1 cellular context compared by ENCODE assay signal in the genomic region with DNA sequence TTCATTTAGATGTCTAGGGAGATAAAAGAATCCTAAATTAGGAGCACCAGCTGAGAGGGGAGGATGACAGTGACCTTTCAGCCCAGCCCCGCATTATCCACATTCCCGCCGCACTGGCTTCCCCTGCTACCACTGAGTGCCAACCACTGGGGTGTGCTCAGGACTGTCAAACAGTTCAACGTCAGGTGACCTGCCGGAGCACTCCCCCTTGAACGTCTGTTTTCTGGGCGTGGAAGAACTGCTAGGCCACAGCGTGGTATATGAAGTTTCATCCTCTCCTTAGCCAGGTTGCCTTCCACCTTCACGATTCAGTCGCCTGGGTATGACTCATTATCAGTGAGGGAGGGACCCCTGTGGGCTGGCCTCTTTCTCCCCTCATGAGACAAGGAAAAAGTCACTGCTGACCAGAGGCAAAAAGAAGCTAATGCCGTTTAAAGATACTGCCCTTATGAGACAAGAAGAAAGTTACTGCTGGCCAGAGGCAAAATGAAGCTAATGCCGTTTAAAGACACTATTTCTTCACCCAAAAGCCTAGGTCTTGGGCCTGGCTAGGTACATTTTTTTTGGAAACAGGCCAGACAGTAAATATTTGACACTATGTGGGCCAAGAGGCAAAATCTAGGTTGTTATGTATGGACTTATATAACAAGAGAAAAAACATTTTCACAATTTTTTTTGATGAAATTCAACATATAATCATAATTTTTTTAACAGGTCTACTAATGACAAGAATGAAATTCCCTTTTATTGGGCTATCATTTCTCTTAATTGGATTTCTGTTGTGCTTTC.
TF ChIP-seq lines count a peak whose summit lies in the region.

No MANE protein-coding gene starts in this region.

TF ChIP-seq in HepG2, 621 proteins besides CTCF, POLR2A, EP300 and RAD21 (continued from another document and continues in another):
- TF ChIP-seq, protein P1, sequence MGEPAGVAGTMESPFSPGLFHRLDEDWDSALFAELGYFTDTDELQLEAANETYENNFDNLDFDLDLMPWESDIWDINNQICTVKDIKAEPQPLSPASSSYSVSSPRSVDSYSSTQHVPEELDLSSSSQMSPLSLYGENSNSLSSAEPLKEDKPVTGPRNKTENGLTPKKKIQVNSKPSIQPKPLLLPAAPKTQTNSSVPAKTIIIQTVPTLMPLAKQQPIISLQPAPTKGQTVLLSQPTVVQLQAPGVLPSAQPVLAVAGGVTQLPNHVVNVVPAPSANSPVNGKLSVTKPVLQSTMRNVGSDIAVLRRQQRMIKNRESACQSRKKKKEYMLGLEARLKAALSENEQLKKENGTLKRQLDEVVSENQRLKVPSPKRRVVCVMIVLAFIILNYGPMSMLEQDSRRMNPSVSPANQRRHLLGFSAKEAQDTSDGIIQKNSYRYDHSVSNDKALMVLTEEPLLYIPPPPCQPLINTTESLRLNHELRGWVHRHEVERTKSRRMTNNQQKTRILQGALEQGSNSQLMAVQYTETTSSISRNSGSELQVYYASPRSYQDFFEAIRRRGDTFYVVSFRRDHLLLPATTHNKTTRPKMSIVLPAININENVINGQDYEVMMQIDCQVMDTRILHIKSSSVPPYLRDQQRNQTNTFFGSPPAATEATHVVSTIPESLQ (CRISPR knock-in tag; conservative IDR thresholded peaks at IDR 0.05), result no peak
- TF ChIP-seq GLI4 (CRISPR knock-in tag; IDR thresholded peaks at IDR 0.05; ENCODE audit: borderline replicate concordance) (no peak), ZNF282 (IDR thresholded peaks at IDR 0.05; ENCODE audit: partially characterized antibody) (no peak), GATAD1 (CRISPR knock-in tag; IDR thresholded peaks at IDR 0.05) (0 out of 2 replicates have a peak, but pooled peaks have one; percentile 17), CBFB (CRISPR knock-in tag; IDR thresholded peaks at IDR 0.05) (no peak), ONECUT2 (CRISPR knock-in tag; IDR thresholded peaks at IDR 0.05) (no peak), TCF12 (IDR thresholded peaks at IDR 0.05) (no peak), TCF12 (CRISPR knock-in tag; IDR thresholded peaks at IDR 0.05) (no peak), ZNF557 (CRISPR knock-in tag; IDR thresholded peaks at IDR 0.05) (no peak), ZNF674 (CRISPR knock-in tag; IDR thresholded peaks at IDR 0.05; ENCODE audit: low read depth) (no peak), MED1 (CRISPR knock-in tag; IDR thresholded peaks at IDR 0.05) (peak; percentile 38; the same call in 1 of the 2 replicates), ZSCAN29 (CRISPR knock-in tag; conservative IDR thresholded peaks at IDR 0.05) (no peak), ISL2 (CRISPR knock-in tag; IDR thresholded peaks at IDR 0.05) (0 out of 2 replicates have a peak, but pooled peaks have one; percentile 37), POLR2AphosphoS2 (IDR thresholded peaks at IDR 0.05; ENCODE audit: low read depth, low read length) (no peak), EED (CRISPR knock-in tag; IDR thresholded peaks at IDR 0.05) (no peak), ZMYM4 (CRISPR knock-in tag; IDR thresholded peaks at IDR 0.05) (peak; percentile 38; the same call in 1 of the 2 replicates), HOXA3 (CRISPR knock-in tag; IDR thresholded peaks at IDR 0.05) (0 out of 2 replicates have a peak, but pooled peaks have one; percentile 44)
- TF ChIP-seq, protein P2, sequence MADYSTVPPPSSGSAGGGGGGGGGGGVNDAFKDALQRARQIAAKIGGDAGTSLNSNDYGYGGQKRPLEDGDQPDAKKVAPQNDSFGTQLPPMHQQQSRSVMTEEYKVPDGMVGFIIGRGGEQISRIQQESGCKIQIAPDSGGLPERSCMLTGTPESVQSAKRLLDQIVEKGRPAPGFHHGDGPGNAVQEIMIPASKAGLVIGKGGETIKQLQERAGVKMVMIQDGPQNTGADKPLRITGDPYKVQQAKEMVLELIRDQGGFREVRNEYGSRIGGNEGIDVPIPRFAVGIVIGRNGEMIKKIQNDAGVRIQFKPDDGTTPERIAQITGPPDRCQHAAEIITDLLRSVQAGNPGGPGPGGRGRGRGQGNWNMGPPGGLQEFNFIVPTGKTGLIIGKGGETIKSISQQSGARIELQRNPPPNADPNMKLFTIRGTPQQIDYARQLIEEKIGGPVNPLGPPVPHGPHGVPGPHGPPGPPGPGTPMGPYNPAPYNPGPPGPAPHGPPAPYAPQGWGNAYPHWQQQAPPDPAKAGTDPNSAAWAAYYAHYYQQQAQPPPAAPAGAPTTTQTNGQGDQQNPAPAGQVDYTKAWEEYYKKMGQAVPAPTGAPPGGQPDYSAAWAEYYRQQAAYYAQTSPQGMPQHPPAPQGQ (CRISPR knock-in tag; IDR thresholded peaks at IDR 0.05; ENCODE audit: borderline replicate concordance), result no peak
- TF ChIP-seq, protein P3, sequence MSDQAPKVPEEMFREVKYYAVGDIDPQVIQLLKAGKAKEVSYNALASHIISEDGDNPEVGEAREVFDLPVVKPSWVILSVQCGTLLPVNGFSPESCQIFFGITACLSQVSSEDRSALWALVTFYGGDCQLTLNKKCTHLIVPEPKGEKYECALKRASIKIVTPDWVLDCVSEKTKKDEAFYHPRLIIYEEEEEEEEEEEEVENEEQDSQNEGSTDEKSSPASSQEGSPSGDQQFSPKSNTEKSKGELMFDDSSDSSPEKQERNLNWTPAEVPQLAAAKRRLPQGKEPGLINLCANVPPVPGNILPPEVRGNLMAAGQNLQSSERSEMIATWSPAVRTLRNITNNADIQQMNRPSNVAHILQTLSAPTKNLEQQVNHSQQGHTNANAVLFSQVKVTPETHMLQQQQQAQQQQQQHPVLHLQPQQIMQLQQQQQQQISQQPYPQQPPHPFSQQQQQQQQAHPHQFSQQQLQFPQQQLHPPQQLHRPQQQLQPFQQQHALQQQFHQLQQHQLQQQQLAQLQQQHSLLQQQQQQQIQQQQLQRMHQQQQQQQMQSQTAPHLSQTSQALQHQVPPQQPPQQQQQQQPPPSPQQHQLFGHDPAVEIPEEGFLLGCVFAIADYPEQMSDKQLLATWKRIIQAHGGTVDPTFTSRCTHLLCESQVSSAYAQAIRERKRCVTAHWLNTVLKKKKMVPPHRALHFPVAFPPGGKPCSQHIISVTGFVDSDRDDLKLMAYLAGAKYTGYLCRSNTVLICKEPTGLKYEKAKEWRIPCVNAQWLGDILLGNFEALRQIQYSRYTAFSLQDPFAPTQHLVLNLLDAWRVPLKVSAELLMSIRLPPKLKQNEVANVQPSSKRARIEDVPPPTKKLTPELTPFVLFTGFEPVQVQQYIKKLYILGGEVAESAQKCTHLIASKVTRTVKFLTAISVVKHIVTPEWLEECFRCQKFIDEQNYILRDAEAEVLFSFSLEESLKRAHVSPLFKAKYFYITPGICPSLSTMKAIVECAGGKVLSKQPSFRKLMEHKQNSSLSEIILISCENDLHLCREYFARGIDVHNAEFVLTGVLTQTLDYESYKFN (CRISPR knock-in tag; conservative IDR thresholded peaks at IDR 0.05), result peak; percentile 41; the same call in 1 of the 2 replicates
- TF ChIP-seq, protein P4, sequence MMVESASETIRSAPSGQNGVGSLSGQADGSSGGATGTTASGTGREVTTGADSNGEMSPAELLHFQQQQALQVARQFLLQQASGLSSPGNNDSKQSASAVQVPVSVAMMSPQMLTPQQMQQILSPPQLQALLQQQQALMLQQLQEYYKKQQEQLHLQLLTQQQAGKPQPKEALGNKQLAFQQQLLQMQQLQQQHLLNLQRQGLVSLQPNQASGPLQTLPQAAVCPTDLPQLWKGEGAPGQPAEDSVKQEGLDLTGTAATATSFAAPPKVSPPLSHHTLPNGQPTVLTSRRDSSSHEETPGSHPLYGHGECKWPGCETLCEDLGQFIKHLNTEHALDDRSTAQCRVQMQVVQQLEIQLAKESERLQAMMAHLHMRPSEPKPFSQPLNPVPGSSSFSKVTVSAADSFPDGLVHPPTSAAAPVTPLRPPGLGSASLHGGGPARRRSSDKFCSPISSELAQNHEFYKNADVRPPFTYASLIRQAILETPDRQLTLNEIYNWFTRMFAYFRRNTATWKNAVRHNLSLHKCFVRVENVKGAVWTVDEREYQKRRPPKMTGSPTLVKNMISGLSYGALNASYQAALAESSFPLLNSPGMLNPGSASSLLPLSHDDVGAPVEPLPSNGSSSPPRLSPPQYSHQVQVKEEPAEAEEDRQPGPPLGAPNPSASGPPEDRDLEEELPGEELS (CRISPR knock-in tag; IDR thresholded peaks at IDR 0.05), result no peak
- TF ChIP-seq, protein P5, sequence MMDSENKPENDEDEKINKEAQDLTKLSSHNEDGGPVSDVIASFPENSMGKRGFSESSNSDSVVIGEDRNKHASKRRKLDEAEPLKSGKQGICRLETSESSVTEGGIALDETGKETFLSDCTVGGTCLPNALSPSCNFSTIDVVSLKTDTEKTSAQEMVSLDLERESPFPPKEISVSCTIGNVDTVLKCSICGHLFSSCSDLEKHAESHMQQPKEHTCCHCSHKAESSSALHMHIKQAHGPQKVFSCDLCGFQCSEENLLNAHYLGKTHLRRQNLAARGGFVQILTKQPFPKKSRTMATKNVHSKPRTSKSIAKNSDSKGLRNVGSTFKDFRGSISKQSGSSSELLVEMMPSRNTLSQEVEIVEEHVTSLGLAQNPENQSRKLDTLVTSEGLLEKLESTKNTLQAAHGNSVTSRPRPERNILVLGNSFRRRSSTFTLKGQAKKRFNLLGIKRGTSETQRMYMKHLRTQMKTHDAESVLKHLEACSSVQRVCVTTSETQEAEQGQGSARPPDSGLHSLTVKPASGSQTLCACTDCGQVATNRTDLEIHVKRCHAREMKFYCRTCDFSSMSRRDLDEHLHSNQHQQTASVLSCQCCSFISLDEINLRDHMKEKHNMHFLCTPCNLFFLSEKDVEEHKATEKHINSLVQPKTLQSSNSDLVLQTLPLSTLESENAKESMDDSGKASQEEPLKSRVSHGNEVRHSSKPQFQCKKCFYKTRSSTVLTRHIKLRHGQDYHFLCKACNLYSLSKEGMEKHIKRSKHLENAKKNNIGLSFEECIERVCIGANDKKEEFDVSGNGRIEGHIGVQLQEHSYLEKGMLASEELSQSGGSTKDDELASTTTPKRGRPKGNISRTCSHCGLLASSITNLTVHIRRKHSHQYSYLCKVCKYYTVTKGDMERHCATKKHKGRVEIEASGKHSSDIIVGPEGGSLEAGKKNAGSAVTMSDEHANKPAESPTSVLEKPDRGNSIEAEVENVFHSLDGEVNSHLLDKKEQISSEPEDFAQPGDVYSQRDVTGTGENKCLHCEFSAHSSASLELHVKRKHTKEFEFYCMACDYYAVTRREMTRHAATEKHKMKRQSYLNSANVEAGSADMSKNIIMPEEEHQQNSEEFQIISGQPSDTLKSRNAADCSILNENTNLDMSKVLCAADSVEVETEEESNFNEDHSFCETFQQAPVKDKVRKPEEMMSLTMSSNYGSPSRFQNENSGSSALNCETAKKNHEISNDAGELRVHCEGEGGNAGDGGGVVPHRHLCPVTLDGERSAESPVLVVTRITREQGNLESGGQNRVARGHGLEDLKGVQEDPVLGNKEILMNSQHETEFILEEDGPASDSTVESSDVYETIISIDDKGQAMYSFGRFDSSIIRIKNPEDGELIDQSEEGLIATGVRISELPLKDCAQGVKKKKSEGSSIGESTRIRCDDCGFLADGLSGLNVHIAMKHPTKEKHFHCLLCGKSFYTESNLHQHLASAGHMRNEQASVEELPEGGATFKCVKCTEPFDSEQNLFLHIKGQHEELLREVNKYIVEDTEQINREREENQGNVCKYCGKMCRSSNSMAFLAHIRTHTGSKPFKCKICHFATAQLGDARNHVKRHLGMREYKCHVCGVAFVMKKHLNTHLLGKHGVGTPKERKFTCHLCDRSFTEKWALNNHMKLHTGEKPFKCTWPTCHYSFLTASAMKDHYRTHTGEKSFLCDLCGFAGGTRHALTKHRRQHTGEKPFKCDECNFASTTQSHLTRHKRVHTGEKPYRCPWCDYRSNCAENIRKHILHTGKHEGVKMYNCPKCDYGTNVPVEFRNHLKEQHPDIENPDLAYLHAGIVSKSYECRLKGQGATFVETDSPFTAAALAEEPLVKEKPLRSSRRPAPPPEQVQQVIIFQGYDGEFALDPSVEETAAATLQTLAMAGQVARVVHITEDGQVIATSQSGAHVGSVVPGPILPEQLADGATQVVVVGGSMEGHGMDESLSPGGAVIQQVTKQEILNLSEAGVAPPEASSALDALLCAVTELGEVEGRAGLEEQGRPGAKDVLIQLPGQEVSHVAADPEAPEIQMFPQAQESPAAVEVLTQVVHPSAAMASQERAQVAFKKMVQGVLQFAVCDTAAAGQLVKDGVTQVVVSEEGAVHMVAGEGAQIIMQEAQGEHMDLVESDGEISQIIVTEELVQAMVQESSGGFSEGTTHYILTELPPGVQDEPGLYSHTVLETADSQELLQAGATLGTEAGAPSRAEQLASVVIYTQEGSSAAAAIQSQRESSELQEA (CRISPR knock-in tag; IDR thresholded peaks at IDR 0.05; ENCODE audit: not compliant biosample characterization), result no peak
- TF ChIP-seq, protein P6, sequence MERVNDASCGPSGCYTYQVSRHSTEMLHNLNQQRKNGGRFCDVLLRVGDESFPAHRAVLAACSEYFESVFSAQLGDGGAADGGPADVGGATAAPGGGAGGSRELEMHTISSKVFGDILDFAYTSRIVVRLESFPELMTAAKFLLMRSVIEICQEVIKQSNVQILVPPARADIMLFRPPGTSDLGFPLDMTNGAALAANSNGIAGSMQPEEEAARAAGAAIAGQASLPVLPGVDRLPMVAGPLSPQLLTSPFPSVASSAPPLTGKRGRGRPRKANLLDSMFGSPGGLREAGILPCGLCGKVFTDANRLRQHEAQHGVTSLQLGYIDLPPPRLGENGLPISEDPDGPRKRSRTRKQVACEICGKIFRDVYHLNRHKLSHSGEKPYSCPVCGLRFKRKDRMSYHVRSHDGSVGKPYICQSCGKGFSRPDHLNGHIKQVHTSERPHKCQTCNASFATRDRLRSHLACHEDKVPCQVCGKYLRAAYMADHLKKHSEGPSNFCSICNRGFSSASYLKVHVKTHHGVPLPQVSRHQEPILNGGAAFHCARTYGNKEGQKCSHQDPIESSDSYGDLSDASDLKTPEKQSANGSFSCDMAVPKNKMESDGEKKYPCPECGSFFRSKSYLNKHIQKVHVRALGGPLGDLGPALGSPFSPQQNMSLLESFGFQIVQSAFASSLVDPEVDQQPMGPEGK (CRISPR knock-in tag; IDR thresholded peaks at IDR 0.05), result 0 out of 2 replicates have a peak, but pooled peaks have one; percentile 12
- TF ChIP-seq, protein P7, sequence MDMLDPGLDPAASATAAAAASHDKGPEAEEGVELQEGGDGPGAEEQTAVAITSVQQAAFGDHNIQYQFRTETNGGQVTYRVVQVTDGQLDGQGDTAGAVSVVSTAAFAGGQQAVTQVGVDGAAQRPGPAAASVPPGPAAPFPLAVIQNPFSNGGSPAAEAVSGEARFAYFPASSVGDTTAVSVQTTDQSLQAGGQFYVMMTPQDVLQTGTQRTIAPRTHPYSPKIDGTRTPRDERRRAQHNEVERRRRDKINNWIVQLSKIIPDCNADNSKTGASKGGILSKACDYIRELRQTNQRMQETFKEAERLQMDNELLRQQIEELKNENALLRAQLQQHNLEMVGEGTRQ (IDR thresholded peaks at IDR 0.05; ENCODE audit: low read depth, low read length), result peak; percentile 54
- TF ChIP-seq, protein P7 (CRISPR knock-in tag; IDR thresholded peaks at IDR 0.05; ENCODE audit: borderline replicate concordance), result peak; percentile 56; the same call in 1 of the 2 replicates
- TF ChIP-seq, protein P8, sequence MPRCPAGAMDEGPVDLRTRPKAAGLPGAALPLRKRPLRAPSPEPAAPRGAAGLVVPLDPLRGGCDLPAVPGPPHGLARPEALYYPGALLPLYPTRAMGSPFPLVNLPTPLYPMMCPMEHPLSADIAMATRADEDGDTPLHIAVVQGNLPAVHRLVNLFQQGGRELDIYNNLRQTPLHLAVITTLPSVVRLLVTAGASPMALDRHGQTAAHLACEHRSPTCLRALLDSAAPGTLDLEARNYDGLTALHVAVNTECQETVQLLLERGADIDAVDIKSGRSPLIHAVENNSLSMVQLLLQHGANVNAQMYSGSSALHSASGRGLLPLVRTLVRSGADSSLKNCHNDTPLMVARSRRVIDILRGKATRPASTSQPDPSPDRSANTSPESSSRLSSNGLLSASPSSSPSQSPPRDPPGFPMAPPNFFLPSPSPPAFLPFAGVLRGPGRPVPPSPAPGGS (CRISPR knock-in tag; IDR thresholded peaks at IDR 0.05), result peak; percentile 56; the same call in 1 of the 2 replicates
